Comparison of ENCODE assay signal across 8 cellular contexts in genomic region chr21:37009740-37010341, GRCh38. TPM values are rescaled to one million over a fixed set of nuclear protein-coding genes. Genes with fewer than 3 reads are reported as not detected.
DNase-seq lines count a peak whose midpoint lies in the region; TF ChIP-seq lines count a peak whose summit lies in the region.

No MANE protein-coding gene starts in this region.

- H3K27me3 Mint-ChIP-seq in endothelial cell (ENCODE audit: unreplicated experiment), result peaks cover 10% of the 10 kb centered on the region

- peaks cover 25% of the 10 kb centered on the region for H3K4me1 Mint-ChIP-seq in endothelial cell (ENCODE audit: unreplicated experiment)

- DNase-seq in CMK (ENCODE audit: low read depth) (peak; percentile 87), GM20000 (ENCODE audit: low spot score) (peak; percentile 89), HUDEP-2 (lab: John Stamatoyannopoulos, UW; ENCODE audit: unreplicated experiment in 76 of 76) (peak in 74 of 76 experiments; percentile 22 to 92 (median 81)), NOMO-1 treated with DMSO at 0.1 percent for 48 hours (lab: John Stamatoyannopoulos, UW; ENCODE audit: unreplicated experiment) (peak; percentile 87), endothelial cell (ENCODE audit: low spot score) (peak; percentile 96), middle frontal gyrus (ENCODE audit: extremely low spot score, low spot score) (peak; percentile 29)
- DNase-seq in activated CD8-positive, alpha-beta memory T cell treated with anti-CD3 and anti-CD28 coated beads, Interleukin-2, amount 50 U/mL, for 1 hour (ENCODE audit: extremely low read depth), result peak; percentile 55
- peak; percentile 41 to 56 for DNase-seq in stimulated activated CD8-positive, alpha-beta memory T cell treated with anti-CD3 and anti-CD28 coated beads, Interleukin-4, amount 100 ng/mL, for 1 hour (ENCODE audit: low read depth in 2 of 2, low spot score in 1 of 2)

- no peak overlapping the region for H3K27ac Mint-ChIP-seq in endothelial cell (ENCODE audit: unreplicated experiment)

- H3K9me3 Mint-ChIP-seq in endothelial cell (ENCODE audit: unreplicated experiment), result no peaks in the 10 kb centered on the region

- H3K4me3 Mint-ChIP-seq in endothelial cell (ENCODE audit: unreplicated experiment), result peak overlapping the region; percentile 93

- H3K36me3 Mint-ChIP-seq in endothelial cell (ENCODE audit: low read depth, unreplicated experiment), result peaks cover 27% of the 10 kb centered on the region

- TF ChIP-seq CTCF in GM20000 (IDR thresholded peaks at IDR 0.05; ENCODE audit: extremely low read depth, missing control alignments) (peak; percentile 73), endothelial cell (IDR thresholded peaks at IDR 0.05; ENCODE audit: unreplicated experiment) (peak; percentile 88)

RNA-seq across cellular contexts. Expression of gene RIPPLY3, which starts 3.3 kb away (rescaled TPM):
- total RNA-seq in endothelial cell (ENCODE audit: unreplicated experiment), result 86.4 TPM

RNA-seq across cellular contexts. Expression of gene HLCS, which starts 43.4 kb away (rescaled TPM):
- 97.4 TPM for total RNA-seq in endothelial cell (ENCODE audit: unreplicated experiment)

Comparison
In these comparisons a context has a peak if more than half of its experiments do, and no peak if none do; other contexts are left out.
1. Peak in every context shown above with its lines: DNase-seq.
2. DNase-seq: peak in every context shown above with its lines; median percentile 96 in endothelial cell; 89 in GM20000; 87 in CMK; 87 in NOMO-1 treated with DMSO at 0.1 percent for 48 hours; 81 in HUDEP-2; 55 in activated CD8-positive, alpha-beta memory T cell treated with anti-CD3 and anti-CD28 coated beads, Interleukin-2, amount 50 U/mL, for 1 hour; 48 in stimulated activated CD8-positive, alpha-beta memory T cell treated with anti-CD3 and anti-CD28 coated beads, Interleukin-4, amount 100 ng/mL, for 1 hour; 29 in middle frontal gyrus.